Comparison of ENCODE assay signal across 14 cellular contexts in the genomic region with DNA sequence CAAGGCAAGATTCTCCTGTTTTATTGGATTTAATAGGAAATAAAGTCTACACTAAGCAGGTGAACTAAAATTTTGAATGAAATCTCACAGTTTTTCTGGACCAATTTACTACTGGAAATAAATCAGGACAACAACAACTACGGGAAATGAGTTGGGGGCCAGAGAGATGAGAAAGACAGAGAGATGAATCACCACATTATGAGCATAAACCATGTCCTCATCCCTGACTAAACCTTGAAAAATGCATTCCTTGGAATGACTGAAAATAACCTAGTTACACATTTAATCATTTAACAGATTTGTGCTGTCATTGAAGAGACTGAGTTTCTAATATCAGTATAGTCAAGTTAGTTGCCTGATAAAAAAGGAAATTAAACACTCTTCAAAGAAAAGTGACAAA.
A peak's percentile ranks its signal among the peaks of the same experiment; 100 is the strongest.
DNase-seq lines count a peak whose midpoint lies in the region; ATAC-seq and TF ChIP-seq lines count a peak whose summit lies in the region.
"Had no signal": no experiment of that assay in that cellular context is flagged by ENCODE, and none has a peak within 500 bp of the region (broad histone marks: within the 10 kb centered on the region; RNA-seq: fewer than 3 reads in every experiment).

No MANE protein-coding gene starts in this region.

- H3K4me1 ChIP-seq in HCT116 (ENCODE audit: control insufficient read depth in 1 of 2, insufficient read depth in 2 of 2, low read length in 2 of 2) = peaks cover 0 to 6% of the 10 kb centered on the region in 2 experiments; a peak in 1 of 4 replicates
- peaks cover 21% of the 10 kb centered on the region for H3K4me1 ChIP-seq in adipocyte (ENCODE audit: control insufficient read depth, insufficient read depth, low read length)
- H3K4me1 ChIP-seq in skeletal muscle satellite cell (ENCODE audit: control insufficient read depth, insufficient read depth, low read length) = peaks cover 23% of the 10 kb centered on the region

- TF ChIP-seq POLR2A in HCT116 (IDR thresholded peaks at IDR 0.05; ENCODE audit: borderline replicate concordance, extremely low read depth, insufficient read depth, insufficient read length) = no peak

- no TSS peak for BruUV-seq in HCT116 (replicated peaks; lab: Mats Ljungman, UMichigan)

- ATAC-seq in HCT116 = no peak
- ATAC-seq in HG02798 (IDR thresholded peaks at IDR 0.05; ENCODE audit: poor library complexity, unreplicated experiment) = no peak
- no peak for ATAC-seq in GM18502 (IDR thresholded peaks at IDR 0.05; ENCODE audit: poor library complexity, unreplicated experiment)
- ATAC-seq: left cardiac atrium had no signal

- no peaks in the 10 kb centered on the region for H3K9me3 ChIP-seq in HCT116 (ENCODE audit: control insufficient read depth in 1 of 2, insufficient read depth in 1 of 2, low read depth in 1 of 2, low read length in 2 of 2)
- no peaks in the 10 kb centered on the region for H3K9me3 ChIP-seq in adipocyte (ENCODE audit: control insufficient read depth, low read length)
- no peaks in the 10 kb centered on the region for H3K9me3 ChIP-seq in skeletal muscle satellite cell (replicated peaks; ENCODE audit: low read length)
- H3K9me3 ChIP-seq: thoracic aorta had no signal

- H3K4me3 ChIP-seq in HCT116 (replicated peaks in 1 of 2; ENCODE audit: low read depth in 1 of 2, low read length in 2 of 2) = no peak overlapping the region
- H3K4me3 ChIP-seq in adipocyte (ENCODE audit: low read length) = peak overlapping the region; percentile 42
- H3K4me3 ChIP-seq in skeletal muscle satellite cell (ENCODE audit: low read length) = no peak overlapping the region
- H3K4me3 ChIP-seq: thoracic aorta had no signal

- H4K20me1 ChIP-seq in HCT116 (ENCODE audit: insufficient read depth) = no peaks in the 10 kb centered on the region

- 0 out of 2 replicates have a peak, but pooled peaks cover 5% of the 10 kb centered on the region for H3K9me2 ChIP-seq in HCT116 (ENCODE audit: insufficient read depth)

- no peak overlapping the region for H3K27ac ChIP-seq in HCT116 (ENCODE audit: low read depth, low read length)
- H3K27ac ChIP-seq: thoracic aorta had no signal

- DNase-seq in HCT116 (ENCODE audit: low read depth, low spot score) (no peak), adipocyte (ENCODE audit: low read depth) (peak; percentile 59), fibroblast of the conjunctiva (ENCODE audit: low read depth) (peak; percentile 33), mucosa of gallbladder (ENCODE audit: low spot score) (no peak)
- no peak for DNase-seq in activated T-cell treated with anti-CD3 and anti-CD28 coated beads, Interleukin-2, amount 50 U/mL, for 1 hour
- DNase-seq: activated naive CD4-positive, alpha-beta T cell treated with Interleukin-2 at 50 U/mL for 16 hours; cerebellar nuclear complex; left cardiac atrium; NCI-H1694 treated with DMSO at 0.1 percent for 48 hours; SHP77 treated with DMSO at 0.1 percent for 48 hours had no signal

- no peaks in the 10 kb centered on the region for H3K36me3 ChIP-seq in HCT116 (ENCODE audit: control insufficient read depth in 1 of 2, insufficient read depth in 2 of 2, low read length in 2 of 2)
- no peaks in the 10 kb centered on the region for H3K36me3 ChIP-seq in adipocyte (ENCODE audit: control insufficient read depth, insufficient read depth, low read length, severe bottlenecking)
- H3K36me3 ChIP-seq in skeletal muscle satellite cell (ENCODE audit: insufficient read depth, low read length) = no peaks in the 10 kb centered on the region
- H3K36me3 ChIP-seq: thoracic aorta had no signal

- peak overlapping the region; percentile 48 for H2AFZ ChIP-seq in HCT116 (ENCODE audit: low read depth, low read length, poor library complexity, severe bottlenecking)

- no peak for TF ChIP-seq RAD21 in HCT116 (IDR thresholded peaks at IDR 0.05; ENCODE audit: low read depth)

- H3K27me3 ChIP-seq in HCT116 (ENCODE audit: insufficient read depth, low read length) (no peaks in the 10 kb centered on the region), adipocyte (replicated peaks; ENCODE audit: control insufficient read depth, insufficient read depth, low read length) (no peaks in the 10 kb centered on the region), skeletal muscle satellite cell (ENCODE audit: control insufficient read depth, insufficient read depth, low read length) (no peaks in the 10 kb centered on the region)

- TF ChIP-seq CTCF in HCT116 (IDR thresholded peaks at IDR 0.05 in 2 of 3, conservative IDR thresholded peaks at IDR 0.05 in 1 of 3; ENCODE audit: borderline replicate concordance in 1 of 3, insufficient read depth in 1 of 3, low read depth in 2 of 3, low read length in 2 of 3) = no peak

- no peak overlapping the region for H3K9ac ChIP-seq in HCT116 (ENCODE audit: low read length)
- no peak overlapping the region for H3K9ac ChIP-seq in adipocyte (ENCODE audit: low read length)
- peak overlapping the region; percentile 44 for H3K9ac ChIP-seq in skeletal muscle satellite cell (ENCODE audit: low read depth, low read length)

- H3K4me2 ChIP-seq in HCT116 (ENCODE audit: low read length) (peak overlapping the region; percentile 31), skeletal muscle satellite cell (ENCODE audit: low read length) (peak overlapping the region; percentile 63)

- POLR2A ChIA-PET in HCT116 (lab: Charles Lee) = no interaction called here

- H3K79me2 ChIP-seq in HCT116 (ENCODE audit: insufficient read depth, low read length) = no peaks in the 10 kb centered on the region

- intact Hi-C loops in HCT116 (cut with micrococcal nuclease) = no loop called here

- RAD21 ChIA-PET in HCT116 (lab: Charles Lee; ENCODE audit: low non-redundant PET in 1 of 2, low total read pairs in 2 of 2, uncharacterized antibody in 2 of 2, unreplicated experiment in 2 of 2) = no interaction called here

- CTCF ChIA-PET in HCT116 (lab: Charles Lee) = no interaction called here

TF ChIP-seq in HCT116, 20 proteins besides CTCF, POLR2A, EP300 and RAD21 (continues in another document):
- no peak for TF ChIP-seq CEBPB (IDR thresholded peaks at IDR 0.05; ENCODE audit: low read depth)
- TF ChIP-seq YY1 (IDR thresholded peaks at IDR 0.05; ENCODE audit: extremely low read depth, insufficient replicate concordance, low read depth, low read length) = no peak
- TF ChIP-seq, protein P1, sequence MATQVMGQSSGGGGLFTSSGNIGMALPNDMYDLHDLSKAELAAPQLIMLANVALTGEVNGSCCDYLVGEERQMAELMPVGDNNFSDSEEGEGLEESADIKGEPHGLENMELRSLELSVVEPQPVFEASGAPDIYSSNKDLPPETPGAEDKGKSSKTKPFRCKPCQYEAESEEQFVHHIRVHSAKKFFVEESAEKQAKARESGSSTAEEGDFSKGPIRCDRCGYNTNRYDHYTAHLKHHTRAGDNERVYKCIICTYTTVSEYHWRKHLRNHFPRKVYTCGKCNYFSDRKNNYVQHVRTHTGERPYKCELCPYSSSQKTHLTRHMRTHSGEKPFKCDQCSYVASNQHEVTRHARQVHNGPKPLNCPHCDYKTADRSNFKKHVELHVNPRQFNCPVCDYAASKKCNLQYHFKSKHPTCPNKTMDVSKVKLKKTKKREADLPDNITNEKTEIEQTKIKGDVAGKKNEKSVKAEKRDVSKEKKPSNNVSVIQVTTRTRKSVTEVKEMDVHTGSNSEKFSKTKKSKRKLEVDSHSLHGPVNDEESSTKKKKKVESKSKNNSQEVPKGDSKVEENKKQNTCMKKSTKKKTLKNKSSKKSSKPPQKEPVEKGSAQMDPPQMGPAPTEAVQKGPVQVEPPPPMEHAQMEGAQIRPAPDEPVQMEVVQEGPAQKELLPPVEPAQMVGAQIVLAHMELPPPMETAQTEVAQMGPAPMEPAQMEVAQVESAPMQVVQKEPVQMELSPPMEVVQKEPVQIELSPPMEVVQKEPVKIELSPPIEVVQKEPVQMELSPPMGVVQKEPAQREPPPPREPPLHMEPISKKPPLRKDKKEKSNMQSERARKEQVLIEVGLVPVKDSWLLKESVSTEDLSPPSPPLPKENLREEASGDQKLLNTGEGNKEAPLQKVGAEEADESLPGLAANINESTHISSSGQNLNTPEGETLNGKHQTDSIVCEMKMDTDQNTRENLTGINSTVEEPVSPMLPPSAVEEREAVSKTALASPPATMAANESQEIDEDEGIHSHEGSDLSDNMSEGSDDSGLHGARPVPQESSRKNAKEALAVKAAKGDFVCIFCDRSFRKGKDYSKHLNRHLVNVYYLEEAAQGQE (IDR thresholded peaks at IDR 0.05; ENCODE audit: low read depth) = no peak
- TF ChIP-seq SP1 (IDR thresholded peaks at IDR 0.05; ENCODE audit: low read depth) = no peak
- no peak for TF ChIP-seq CBX3 (IDR thresholded peaks at IDR 0.05; ENCODE audit: low read depth)
- TF ChIP-seq ELF1 (IDR thresholded peaks at IDR 0.05; ENCODE audit: borderline replicate concordance, low read depth) = no peak
- TF ChIP-seq, protein P2, sequence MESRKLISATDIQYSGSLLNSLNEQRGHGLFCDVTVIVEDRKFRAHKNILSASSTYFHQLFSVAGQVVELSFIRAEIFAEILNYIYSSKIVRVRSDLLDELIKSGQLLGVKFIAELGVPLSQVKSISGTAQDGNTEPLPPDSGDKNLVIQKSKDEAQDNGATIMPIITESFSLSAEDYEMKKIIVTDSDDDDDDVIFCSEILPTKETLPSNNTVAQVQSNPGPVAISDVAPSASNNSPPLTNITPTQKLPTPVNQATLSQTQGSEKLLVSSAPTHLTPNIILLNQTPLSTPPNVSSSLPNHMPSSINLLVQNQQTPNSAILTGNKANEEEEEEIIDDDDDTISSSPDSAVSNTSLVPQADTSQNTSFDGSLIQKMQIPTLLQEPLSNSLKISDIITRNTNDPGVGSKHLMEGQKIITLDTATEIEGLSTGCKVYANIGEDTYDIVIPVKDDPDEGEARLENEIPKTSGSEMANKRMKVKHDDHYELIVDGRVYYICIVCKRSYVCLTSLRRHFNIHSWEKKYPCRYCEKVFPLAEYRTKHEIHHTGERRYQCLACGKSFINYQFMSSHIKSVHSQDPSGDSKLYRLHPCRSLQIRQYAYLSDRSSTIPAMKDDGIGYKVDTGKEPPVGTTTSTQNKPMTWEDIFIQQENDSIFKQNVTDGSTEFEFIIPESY (IDR thresholded peaks at IDR 0.05; ENCODE audit: extremely low read depth, insufficient replicate concordance, low read length) = no peak
- no peak for TF ChIP-seq EZH2 (IDR thresholded peaks at IDR 0.05)
- TF ChIP-seq, protein P3, sequence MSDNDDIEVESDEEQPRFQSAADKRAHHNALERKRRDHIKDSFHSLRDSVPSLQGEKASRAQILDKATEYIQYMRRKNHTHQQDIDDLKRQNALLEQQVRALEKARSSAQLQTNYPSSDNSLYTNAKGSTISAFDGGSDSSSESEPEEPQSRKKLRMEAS (IDR thresholded peaks at IDR 0.05) = no peak
- no peak for TF ChIP-seq SRF (IDR thresholded peaks at IDR 0.05; ENCODE audit: low read depth)
- no peak for TF ChIP-seq JUND (IDR thresholded peaks at IDR 0.05)
- TF ChIP-seq ZNF274 (IDR thresholded peaks at IDR 0.05; ENCODE audit: low read depth, low read length) = no peak
- TF ChIP-seq, protein P4, sequence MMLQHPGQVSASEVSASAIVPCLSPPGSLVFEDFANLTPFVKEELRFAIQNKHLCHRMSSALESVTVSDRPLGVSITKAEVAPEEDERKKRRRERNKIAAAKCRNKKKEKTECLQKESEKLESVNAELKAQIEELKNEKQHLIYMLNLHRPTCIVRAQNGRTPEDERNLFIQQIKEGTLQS (IDR thresholded peaks at IDR 0.05) = no peak
- TF ChIP-seq EGR1 (IDR thresholded peaks at IDR 0.05; ENCODE audit: low read depth) = no peak

Comparison
In these comparisons a context has a peak if more than half of its experiments do, and no peak if none do; other contexts are left out.
1. DNase-seq: peak in adipocyte (single experiment) and fibroblast of the conjunctiva (single experiment); none in HCT116 (single experiment), activated T-cell treated with anti-CD3 and anti-CD28 coated beads, Interleukin-2, amount 50 U/mL, for 1 hour (single experiment) and mucosa of gallbladder (single experiment).